ENCODE assay signal across 8 cellular contexts in the genomic region with DNA sequence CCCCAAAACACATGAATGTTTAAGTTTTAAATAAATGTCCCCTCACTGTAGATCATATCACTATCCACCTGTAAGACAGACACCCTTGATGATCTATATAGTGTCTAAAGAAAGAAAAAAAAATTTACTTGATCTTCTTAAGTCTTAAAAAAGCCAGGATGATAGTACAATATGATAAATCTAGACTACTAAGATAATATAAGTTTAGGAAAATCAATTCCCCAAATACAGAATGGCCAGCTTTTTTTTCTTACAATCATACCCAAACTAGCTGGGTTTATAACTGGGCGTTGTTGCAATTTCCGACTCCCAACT. TPM values are rescaled to one million over a fixed set of nuclear protein-coding genes. Genes with fewer than 3 reads are reported as not detected.
DNase-seq lines count a peak whose midpoint lies in the region; ATAC-seq and TF ChIP-seq lines count a peak whose summit lies in the region.

No MANE protein-coding gene starts in this region.

- no peaks in the 10 kb centered on the region for H3K9me3 Mint-ChIP-seq in CD8-positive, alpha-beta memory T cell
- peaks cover 6% of the 10 kb centered on the region for H3K9me3 Mint-ChIP-seq in glutamatergic neuron (ENCODE audit: unreplicated experiment)

- H3K36me3 Mint-ChIP-seq in CD8-positive, alpha-beta memory T cell, result peaks cover 25 to 82% (median 37%) of the 10 kb centered on the region in 3 donors
- peaks cover 2% of the 10 kb centered on the region for H3K36me3 Mint-ChIP-seq in glutamatergic neuron (ENCODE audit: unreplicated experiment)

- H3K79me2 ChIP-seq in fibroblast of lung (ENCODE audit: control insufficient read depth, insufficient read depth, low read length), result peaks cover 89% of the 10 kb centered on the region

- DNase-seq in CD8-positive, alpha-beta memory T cell, result no peak
- DNase-seq in Peyer's patch (peak in 1 of 3 donors; percentile 55), fibroblast of lung (ENCODE audit: low read depth in 2 of 2) (no peak), prostate gland (ENCODE audit: low spot score) (no peak), glutamatergic neuron (no peak), posterior vena cava (ENCODE audit: low spot score) (no peak), NCI-H1092 treated with DMSO at 0.1 percent for 48 hours (lab: John Stamatoyannopoulos, UW) (no peak)

- H3K4me1 ChIP-seq in CD8-positive, alpha-beta memory T cell (ENCODE audit: insufficient read depth, low read length), result peaks cover 84% of the 10 kb centered on the region
- H3K4me1 ChIP-seq in Peyer's patch (peaks cover 0 to 59% (median 13%) of the 10 kb centered on the region in 4 donors), fibroblast of lung (ENCODE audit: control insufficient read depth, extremely low read depth, insufficient read depth, low read length) (peaks cover 26% of the 10 kb centered on the region), prostate gland (replicated peaks) (peaks cover 9% of the 10 kb centered on the region)

- CTCF ChIA-PET in CD8-positive, alpha-beta memory T cell (lab: Charles Lee), result interaction anchor here (0.7 to 8.9 kb wide), 17 partner anchors 11 to 361 kb away, joined by 3 to 83 read pairs (median 4); a partner anchor contains a TSS

- H3K27me3 ChIP-seq in CD8-positive, alpha-beta memory T cell (ENCODE audit: insufficient read depth, low read length, poor library complexity, severe bottlenecking), result no peaks in the 10 kb centered on the region
- H3K27me3 ChIP-seq in Peyer's patch (no peaks in the 10 kb centered on the region), fibroblast of lung (ENCODE audit: control insufficient read depth, insufficient read depth, low read length) (no peaks in the 10 kb centered on the region), prostate gland (replicated peaks; ENCODE audit: insufficient read depth) (no peaks in the 10 kb centered on the region)

- TF ChIP-seq CTCF in Peyer's patch (IDR thresholded peaks at IDR 0.05), result no peak
- TF ChIP-seq CTCF in fibroblast of lung (conservative IDR thresholded peaks at IDR 0.05 in 1 of 2, IDR thresholded peaks at IDR 0.05 in 1 of 2; ENCODE audit: low read depth in 1 of 2, low read length in 2 of 2), result no peak
- TF ChIP-seq CTCF in prostate gland (IDR thresholded peaks at IDR 0.05), result no peak
- TF ChIP-seq CTCF in glutamatergic neuron (IDR thresholded peaks at IDR 0.05; ENCODE audit: partially characterized antibody, unreplicated experiment), result no peak

- peak overlapping the region; percentile 84 to 98 (median 89) for H3K4me3 Mint-ChIP-seq in CD8-positive, alpha-beta memory T cell
- no peak overlapping the region for H3K4me3 Mint-ChIP-seq in glutamatergic neuron (ENCODE audit: unreplicated experiment)

- POLR2A ChIA-PET in CD8-positive, alpha-beta memory T cell (lab: Charles Lee), result interaction anchor here (0.9 to 2.0 kb wide), 6 partner anchors 13 to 360 kb away, joined by 4 to 10 read pairs (median 6); a partner anchor contains a TSS

- ATAC-seq in GM18909 (IDR thresholded peaks at IDR 0.05; ENCODE audit: poor library complexity, unreplicated experiment), result no peak

- H3K27ac Mint-ChIP-seq in CD8-positive, alpha-beta memory T cell, result peak overlapping the region; percentile 88 to 98 (median 92)
- no peak overlapping the region for H3K27ac Mint-ChIP-seq in glutamatergic neuron (ENCODE audit: unreplicated experiment)

- H4K20me1 ChIP-seq in fibroblast of lung (ENCODE audit: control insufficient read depth, extremely low read depth, insufficient read depth, low read length), result no peaks in the 10 kb centered on the region

- H3K27ac ChIP-seq in CD8-positive, alpha-beta memory T cell (ENCODE audit: low read depth, low read length), result peak overlapping the region; percentile 68
- H3K27ac ChIP-seq in Peyer's patch, result peak overlapping the region; percentile 66 to 83 (median 78)
- peak overlapping the region; percentile 45 for H3K27ac ChIP-seq in fibroblast of lung (ENCODE audit: insufficient read depth, low read length)
- H3K27ac ChIP-seq in prostate gland, result peak overlapping the region; percentile 68 to 69

- no peak overlapping the region for H2AFZ ChIP-seq in fibroblast of lung (ENCODE audit: low read length)

- peaks cover 43% of the 10 kb centered on the region for H3K36me3 ChIP-seq in CD8-positive, alpha-beta memory T cell (ENCODE audit: insufficient read depth, low read length)
- H3K36me3 ChIP-seq in Peyer's patch (peaks cover 0 to 64% (median 0%) of the 10 kb centered on the region in 3 donors), fibroblast of lung (ENCODE audit: control insufficient read depth, insufficient read depth, low read length) (peaks cover 26% of the 10 kb centered on the region), prostate gland (peaks cover 2 to 10% of the 10 kb centered on the region in 2 donors)

- no peaks in the 10 kb centered on the region for H3K27me3 Mint-ChIP-seq in CD8-positive, alpha-beta memory T cell
- peaks cover 5% of the 10 kb centered on the region for H3K27me3 Mint-ChIP-seq in glutamatergic neuron (ENCODE audit: unreplicated experiment)

- H3K4me2 ChIP-seq in fibroblast of lung (ENCODE audit: extremely low read depth, insufficient read depth, low read length), result peak overlapping the region; percentile 95

- H3K9ac ChIP-seq in fibroblast of lung (ENCODE audit: insufficient read depth, low read length), result peak overlapping the region; percentile 45

- H3K4me1 Mint-ChIP-seq in CD8-positive, alpha-beta memory T cell, result peaks cover 84 to 94% (median 84%) of the 10 kb centered on the region in 3 donors
- peaks cover 19% of the 10 kb centered on the region for H3K4me1 Mint-ChIP-seq in glutamatergic neuron (ENCODE audit: low read depth, unreplicated experiment)

- TF ChIP-seq POLR2A in Peyer's patch (IDR thresholded peaks at IDR 0.05) (no peak), prostate gland (IDR thresholded peaks at IDR 0.05) (no peak)

- H3K9me3 ChIP-seq in CD8-positive, alpha-beta memory T cell (ENCODE audit: low read length), result no peaks in the 10 kb centered on the region
- H3K9me3 ChIP-seq in Peyer's patch (no peaks in the 10 kb centered on the region), fibroblast of lung (ENCODE audit: control insufficient read depth, insufficient read depth, low read depth, low read length) (no peaks in the 10 kb centered on the region), prostate gland (no peaks in the 10 kb centered on the region)

- peak overlapping the region; percentile 61 for H3K4me3 ChIP-seq in CD8-positive, alpha-beta memory T cell (ENCODE audit: low read length)
- H3K4me3 ChIP-seq in Peyer's patch (peak overlapping the region in 2 of 4 donors; percentile 31 to 43), fibroblast of lung (replicated peaks in 1 of 4; ENCODE audit: control extremely low read depth in 1 of 4, insufficient read depth in 1 of 4, low read depth in 3 of 4, low read length in 4 of 4) (peak overlapping the region; percentile 21 to 50 (median 30)), prostate gland (no peak overlapping the region)

- WGBS in prostate gland, result 5% methylated on average over 2 of the region's 2 CpGs

- intact Hi-C loops in prostate gland (cut with DNase I) (loop anchor here (2.0 to 10.0 kb wide), 6 partner anchors 196 to 626 kb away; a partner anchor contains a TSS), posterior vena cava (cut with DNase I) (loop anchor here (5.0 to 10.0 kb wide), 4 partner anchors 293 to 476 kb away; no protein-coding TSS in a partner anchor)

RNA-seq across cellular contexts. Expression of a gene that starts 14.4 kb away (rescaled TPM):
- total RNA-seq in CD8-positive, alpha-beta memory T cell, result 10 to 100 TPM; 52.5 to 54.3 TPM
- polyA plus RNA-seq in CD8-positive, alpha-beta memory T cell, result 24.0 TPM
- total RNA-seq in Peyer's patch, result 10 to 100 TPM; 23.3 to 59.4 (median 43.4) TPM
- total RNA-seq in fibroblast of lung, result 13.4 and 22.0 TPM in 2 replicates
- 12.1 and 14.5 TPM in 2 replicates for polyA plus RNA-seq in fibroblast of lung
- polyA plus RNA-seq in fibroblast of lung (2012), result 11.2 and 15.3 TPM in 2 replicates
- 17.7 and 23.5 TPM in 2 replicates for polyA minus RNA-seq in fibroblast of lung (ENCODE audit: low replicate concordance)
- total RNA-seq in prostate gland, result 10 to 100 TPM; 35.4 to 44.5 TPM
- 64.7 TPM for total RNA-seq in glutamatergic neuron (ENCODE audit: unreplicated experiment)
- total RNA-seq in posterior vena cava, result 10 to 100 TPM; 18.4 to 22.7 TPM

Comparison
In these comparisons a context has a peak if more than half of its experiments do, and no peak if none do; other contexts are left out.
1. H3K4me3 ChIP-seq: peak in CD8-positive, alpha-beta memory T cell (single experiment) and fibroblast of lung (4 of 4); none in prostate gland (0 of 2).
2. Peak in every context shown above with its lines, with median percentiles within 50 percentile points of each other: H3K27ac ChIP-seq.